ENCODE assay signal across 1 cellular context in the genomic region with DNA sequence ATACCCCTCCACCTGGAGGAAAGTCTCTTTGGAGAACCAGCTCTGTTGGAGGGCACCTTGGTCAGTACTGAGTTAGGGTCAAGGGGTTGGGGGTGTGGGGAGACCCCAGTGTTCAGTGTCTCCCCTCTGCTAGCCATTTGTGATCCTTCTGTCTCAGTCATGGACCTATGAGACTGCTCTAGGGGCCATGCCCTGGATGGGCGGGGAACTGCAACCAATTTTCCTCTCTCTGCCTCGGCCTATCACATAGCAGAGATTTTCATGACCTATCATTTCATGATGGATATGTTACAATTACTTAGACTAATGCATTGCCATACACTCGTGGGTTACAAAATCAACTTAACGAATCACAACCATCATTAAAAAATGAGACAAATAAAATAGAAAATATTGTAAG.
TF ChIP-seq lines count a peak whose summit lies in the region.

No MANE protein-coding gene starts in this region.

TF ChIP-seq in H1, 55 proteins besides CTCF, POLR2A, EP300 and RAD21 (continued from another document):
- TF ChIP-seq HDAC2 (IDR thresholded peaks at IDR 0.05; ENCODE audit: borderline replicate concordance in 1 of 2, low read depth in 2 of 2, low read length in 2 of 2) = no peak
- no peak for TF ChIP-seq SUZ12 (IDR thresholded peaks at IDR 0.05; ENCODE audit: low read length)
- TF ChIP-seq SP2 (IDR thresholded peaks at IDR 0.05; ENCODE audit: low read length) = no peak
- no peak for TF ChIP-seq KDM5A (IDR thresholded peaks at IDR 0.05; ENCODE audit: low read length)
- TF ChIP-seq CREB1 (IDR thresholded peaks at IDR 0.05) = no peak
- TF ChIP-seq EZH2 (IDR thresholded peaks at IDR 0.05; ENCODE audit: low read depth, low read length, severe bottlenecking) = no peak
- no peak for TF ChIP-seq GABPA (IDR thresholded peaks at IDR 0.05; ENCODE audit: borderline replicate concordance, insufficient read depth, low read length)
- no peak for TF ChIP-seq SRF (IDR thresholded peaks at IDR 0.05; ENCODE audit: low read depth, low read length)
- no peak for TF ChIP-seq SIN3A (conservative IDR thresholded peaks at IDR 0.05 in 1 of 2, IDR thresholded peaks at IDR 0.05 in 1 of 2; ENCODE audit: low read depth in 1 of 2, low read length in 2 of 2)
- TF ChIP-seq, protein P1, sequence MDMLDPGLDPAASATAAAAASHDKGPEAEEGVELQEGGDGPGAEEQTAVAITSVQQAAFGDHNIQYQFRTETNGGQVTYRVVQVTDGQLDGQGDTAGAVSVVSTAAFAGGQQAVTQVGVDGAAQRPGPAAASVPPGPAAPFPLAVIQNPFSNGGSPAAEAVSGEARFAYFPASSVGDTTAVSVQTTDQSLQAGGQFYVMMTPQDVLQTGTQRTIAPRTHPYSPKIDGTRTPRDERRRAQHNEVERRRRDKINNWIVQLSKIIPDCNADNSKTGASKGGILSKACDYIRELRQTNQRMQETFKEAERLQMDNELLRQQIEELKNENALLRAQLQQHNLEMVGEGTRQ (IDR thresholded peaks at IDR 0.05; ENCODE audit: low read length) = no peak
- TF ChIP-seq CHD7 (IDR thresholded peaks at IDR 0.05; ENCODE audit: insufficient replicate concordance, low read length) = no peak
- TF ChIP-seq SP4 (IDR thresholded peaks at IDR 0.05; ENCODE audit: low read length) = no peak
- TF ChIP-seq CHD1 (IDR thresholded peaks at IDR 0.05; ENCODE audit: low read depth, low read length) = no peak
TF ChIP-seq in H1: peak in this region for 0.
